In genomic region chr16:30603945-30604315, GRCh38 we compare ENCODE assay signal across 24 cellular contexts. TPM values are rescaled to one million over a fixed set of nuclear protein-coding genes. Genes with fewer than 3 reads are reported as not detected.
DNase-seq lines count a peak whose midpoint lies in the region; ATAC-seq and TF ChIP-seq lines count a peak whose summit lies in the region.
"Had no signal": no experiment of that assay in that cellular context is flagged by ENCODE, and none has a peak within 500 bp of the region (broad histone marks: within the 10 kb centered on the region; RNA-seq: fewer than 3 reads in every experiment).

No MANE protein-coding gene starts in this region.

- H3K9me2 ChIP-seq in GM23248 (ENCODE audit: insufficient read depth), result no peaks in the 10 kb centered on the region

- H3K4me3 ChIP-seq in GM23248 (no peak overlapping the region), liver (ENCODE audit: low read depth in 1 of 3, low read length in 3 of 3) (no peak overlapping the region)
- H3K4me3 ChIP-seq: cardiac muscle cell, left lung, spleen, tibial artery had no signal

- H3K27me3 ChIP-seq in GM23248 (replicated peaks; ENCODE audit: insufficient read depth), result no peaks in the 10 kb centered on the region
- H3K27me3 ChIP-seq in liver (ENCODE audit: control insufficient read depth in 4 of 4, insufficient read depth in 4 of 4, low read length in 3 of 4), result no peaks in the 10 kb centered on the region
- H3K27me3 ChIP-seq: cardiac muscle cell, left lung, spleen, tibial artery had no signal

- peaks cover 74% of the 10 kb centered on the region for H3K4me1 Mint-ChIP-seq in dendritic cell treated with granulocyte-macrophage colony-stimulating factor and Interleukin-4, amounts not matched to agents 40 ng/mL and 50 ng/mL, for 4 days (ENCODE audit: low read depth)
- H3K4me1 Mint-ChIP-seq in activated CD4-positive, alpha-beta T cell treated with anti-CD3 and anti-CD28 coated beads, Interleukin-2, amount 10 ng/mL, durations not matched to agents 24 days and 14 days, result peaks cover 10% of the 10 kb centered on the region

- H3K79me2 ChIP-seq in GM23248 (ENCODE audit: insufficient read depth), result peaks cover 14% of the 10 kb centered on the region

- no peak for TF ChIP-seq CTCF in liver (IDR thresholded peaks at IDR 0.05; ENCODE audit: low read depth, low read length, missing input control)

- peak in 1 of 2 donors; percentile 8 for TF ChIP-seq RAD21 in liver (IDR thresholded peaks at IDR 0.05)

- no peaks in the 10 kb centered on the region for H3K9me3 ChIP-seq in GM23248 (ENCODE audit: low read depth)
- H3K9me3 ChIP-seq in liver (ENCODE audit: control insufficient read depth in 4 of 4, low read length in 3 of 4), result no peaks in the 10 kb centered on the region
- H3K9me3 ChIP-seq: left lung, spleen, tibial artery had no signal

- no peak overlapping the region for H2AFZ ChIP-seq in GM23248

- H3K4me1 ChIP-seq in GM23248 (ENCODE audit: insufficient read depth) (peaks cover 17% of the 10 kb centered on the region), liver (ENCODE audit: control insufficient read depth in 4 of 4, insufficient read depth in 4 of 4, low read length in 3 of 4) (peaks cover 13 to 47% (median 34%) of the 10 kb centered on the region in 4 donors)

- no peaks in the 10 kb centered on the region for H3K9me3 Mint-ChIP-seq in dendritic cell treated with granulocyte-macrophage colony-stimulating factor and Interleukin-4, amounts not matched to agents 40 ng/mL and 50 ng/mL, for 4 days
- H3K9me3 Mint-ChIP-seq in activated CD4-positive, alpha-beta T cell treated with anti-CD3 and anti-CD28 coated beads, Interleukin-2, amount 10 ng/mL, durations not matched to agents 24 days and 14 days, result no peaks in the 10 kb centered on the region
- H3K9me3 Mint-ChIP-seq: activated CD4-positive, alpha-beta T cell treated with anti-CD3 and anti-CD28 coated beads, Interleukin-2, amount 10 ng/mL, durations not matched to agents 7 days and 5 days; activated T-cell treated with anti-CD3 and anti-CD28 coated beads, Interleukin-2, amount 50 U/mL, for 72 hours; natural killer cell had no signal

- H4K20me1 ChIP-seq in GM23248 (ENCODE audit: insufficient read depth), result no peaks in the 10 kb centered on the region

- no peaks in the 10 kb centered on the region for H3K27me3 Mint-ChIP-seq in dendritic cell treated with granulocyte-macrophage colony-stimulating factor and Interleukin-4, amounts not matched to agents 40 ng/mL and 50 ng/mL, for 4 days
- no peaks in the 10 kb centered on the region for H3K27me3 Mint-ChIP-seq in activated CD4-positive, alpha-beta T cell treated with anti-CD3 and anti-CD28 coated beads, Interleukin-2, amount 10 ng/mL, durations not matched to agents 24 days and 14 days
- H3K27me3 Mint-ChIP-seq: activated CD4-positive, alpha-beta T cell treated with anti-CD3 and anti-CD28 coated beads, Interleukin-2, amount 10 ng/mL, durations not matched to agents 7 days and 5 days had no signal

- H3K4me2 ChIP-seq in GM23248 (ENCODE audit: unreplicated experiment), result no peak overlapping the region
- H3K4me2 ChIP-seq: KMS-11 had no signal

- peak overlapping the region; percentile 17 for H3K4me3 Mint-ChIP-seq in dendritic cell treated with granulocyte-macrophage colony-stimulating factor and Interleukin-4, amounts not matched to agents 40 ng/mL and 50 ng/mL, for 4 days
- H3K4me3 Mint-ChIP-seq in activated CD4-positive, alpha-beta T cell treated with anti-CD3 and anti-CD28 coated beads, Interleukin-2, amount 10 ng/mL, durations not matched to agents 24 days and 14 days, result no peak overlapping the region
- H3K4me3 Mint-ChIP-seq: activated CD4-positive, alpha-beta T cell treated with anti-CD3 and anti-CD28 coated beads, Interleukin-2, amount 10 ng/mL, durations not matched to agents 7 days and 5 days; activated T-cell treated with anti-CD3 and anti-CD28 coated beads, Interleukin-2, amount 50 U/mL, for 72 hours; natural killer cell had no signal

- ATAC-seq in GM19023 (IDR thresholded peaks at IDR 0.05; ENCODE audit: unreplicated experiment), result no peak
- ATAC-seq: activated T-cell treated with anti-CD3 and anti-CD28 coated beads, Interleukin-2, amount 50 U/mL, for 72 hours; left lung; natural killer cell; stimulated activated naive CD8-positive, alpha-beta T cell treated with anti-CD3 and anti-CD28 coated beads, Interleukin-15, Interleukin-2, amounts not matched to agents 100 U/mL and 50 U/mL, for 24 hours had no signal

- peaks cover 60% of the 10 kb centered on the region for H3K36me3 Mint-ChIP-seq in dendritic cell treated with granulocyte-macrophage colony-stimulating factor and Interleukin-4, amounts not matched to agents 40 ng/mL and 50 ng/mL, for 4 days (ENCODE audit: low read depth)
- H3K36me3 Mint-ChIP-seq in activated CD4-positive, alpha-beta T cell treated with anti-CD3 and anti-CD28 coated beads, Interleukin-2, amount 10 ng/mL, durations not matched to agents 24 days and 14 days (ENCODE audit: low read depth), result peaks cover 51% of the 10 kb centered on the region
- H3K36me3 Mint-ChIP-seq: natural killer cell had no signal

- peak; percentile 71 for DNase-seq in GM23248
- DNase-seq in ureter (ENCODE audit: low spot score), result no peak
- DNase-seq in activated CD4-positive, alpha-beta T cell treated with anti-CD3 and anti-CD28 coated beads, Interleukin-2, amount 10 ng/mL, durations not matched to agents 24 days and 14 days, result no peak
- DNase-seq: activated CD4-positive, alpha-beta T cell treated with anti-CD3 and anti-CD28 coated beads, Interleukin-2, amount 10 ng/mL, durations not matched to agents 7 days and 5 days; activated naive CD4-positive, alpha-beta T cell treated with Interleukin-2 at 50 U/mL for 16 hours; activated T-cell treated with anti-CD3 and anti-CD28 coated beads, Interleukin-2, amount 50 U/mL, for 72 hours; dermis blood vessel endothelial cell; H7; left lung; midbrain; natural killer cell; NCI-H1436; OCI-M1; stimulated activated CD4-positive, alpha-beta T cell treated with anti-CD3 and anti-CD28 coated beads, Interleukin-4, amount 100 ng/mL, for 4 hours; stimulated activated naive CD8-positive, alpha-beta T cell treated with anti-CD3 and anti-CD28 coated beads, Interleukin-15, Interleukin-2, amounts not matched to agents 100 U/mL and 50 U/mL, for 24 hours; T-helper 9 cell; tibial artery; WERI-Rb-1 had no signal

- H3F3A ChIP-seq in GM23248 (ENCODE audit: insufficient read depth), result peaks cover 23% of the 10 kb centered on the region

- H3K27ac Mint-ChIP-seq in dendritic cell treated with granulocyte-macrophage colony-stimulating factor and Interleukin-4, amounts not matched to agents 40 ng/mL and 50 ng/mL, for 4 days, result peak overlapping the region; percentile 83
- H3K27ac Mint-ChIP-seq in activated CD4-positive, alpha-beta T cell treated with anti-CD3 and anti-CD28 coated beads, Interleukin-2, amount 10 ng/mL, durations not matched to agents 24 days and 14 days, result no peak overlapping the region
- H3K27ac Mint-ChIP-seq: activated CD4-positive, alpha-beta T cell treated with anti-CD3 and anti-CD28 coated beads, Interleukin-2, amount 10 ng/mL, durations not matched to agents 7 days and 5 days; natural killer cell had no signal

- in situ Hi-C loops in GM23248 (cut with MboI), result loop anchor here (25.0 kb wide), 1 partner anchor 467 kb away; no protein-coding TSS in a partner anchor

- intact Hi-C loops in dendritic cell treated with granulocyte-macrophage colony-stimulating factor and Interleukin-4, amounts not matched to agents 40 ng/mL and 50 ng/mL, for 4 days (cut with micrococcal nuclease), result loop anchor here (10.0 kb wide), 1 partner anchor 159 kb away; the partner anchor contains the start of gene SEPHS2
- intact Hi-C loops in activated CD4-positive, alpha-beta T cell treated with anti-CD3 and anti-CD28 coated beads, Interleukin-2, amount 10 ng/mL, durations not matched to agents 24 days and 14 days (cut with micrococcal nuclease), result no loop called here

- H3K36me3 ChIP-seq in GM23248 (ENCODE audit: low read depth) (0 out of 2 replicates have a peak, but pooled peaks cover 10% of the 10 kb centered on the region), liver (ENCODE audit: control insufficient read depth in 4 of 4, insufficient read depth in 3 of 4, low read depth in 1 of 4, low read length in 3 of 4) (peaks cover 2 to 8% (median 3%) of the 10 kb centered on the region in 4 donors)

- H3K9ac ChIP-seq in GM23248 (peak overlapping the region; percentile 27), liver (ENCODE audit: low read depth in 1 of 2, low read length in 2 of 2) (peak overlapping the region; percentile 20 to 68)
- H3K9ac ChIP-seq: KMS-11 had no signal

- H3K27ac ChIP-seq in GM23248 (peak overlapping the region; percentile 61), liver (ENCODE audit: low read depth in 1 of 2, low read length in 2 of 2) (peak overlapping the region; percentile 86 to 94)
- H3K27ac ChIP-seq: cardiac muscle cell, KMS-11, tibial artery, WERI-Rb-1 had no signal

- 42 to 45% methylated on average over 7 of the region's 7 CpGs for WGBS in GM23248 (ENCODE audit: low coverage in 1 of 2, low lambda C conversion rate in 2 of 2, missing lambda C conversion rate in 2 of 2), 2 experiments
- 38% methylated on average over 7 of the region's 7 CpGs for WGBS in liver

RNA-seq across cellular contexts. Expression of gene ZNF689, which starts 6.3 kb away (rescaled TPM):
- total RNA-seq in GM23248 (2014; rRNA removed; shearing (Covaris generic)), result 5.7 TPM in 2 replicates
- polyA plus RNA-seq in GM23248 (2016; fragmentation: Nextera tagmentation; extraction: Ambion mirVana), result 4.8 and 5.1 TPM in 2 replicates
- 1 to 10 TPM; 4.6 to 5.8 TPM for total RNA-seq in liver
- polyA plus RNA-seq in liver, result 1 to 10 TPM; 2.6 to 4.0 TPM
- 10.2 TPM for total RNA-seq in ureter
- total RNA-seq in activated CD4-positive, alpha-beta T cell treated with anti-CD3 and anti-CD28 coated beads, Interleukin-2, amount 10 ng/mL, durations not matched to agents 24 days and 14 days, result 14.0 and 14.6 TPM in 2 replicates

RNA-seq across cellular contexts. Expression of gene ZNF785, which starts 18.4 kb away (rescaled TPM):
- total RNA-seq in GM23248 (2014; rRNA removed; shearing (Covaris generic)), result 9.0 TPM in 2 replicates
- polyA plus RNA-seq in GM23248 (2016; fragmentation: Nextera tagmentation; extraction: Ambion mirVana), result 5.4 and 6.9 TPM in 2 replicates
- 1 to 10 TPM; 4.5 to 5.9 TPM for total RNA-seq in liver
- polyA plus RNA-seq in liver, result 1 to 10 TPM; 1.8 to 2.0 TPM
- 25.2 TPM for total RNA-seq in ureter
- 17.1 and 17.8 TPM in 2 replicates for total RNA-seq in activated CD4-positive, alpha-beta T cell treated with anti-CD3 and anti-CD28 coated beads, Interleukin-2, amount 10 ng/mL, durations not matched to agents 24 days and 14 days

RNA-seq across cellular contexts. Expression of gene ZNF688, which starts 32.4 kb away (rescaled TPM):
- 10.4 and 33.0 TPM in 2 replicates for total RNA-seq in GM23248 (2014; rRNA removed; shearing (Covaris generic))
- polyA plus RNA-seq in GM23248 (2016; fragmentation: Nextera tagmentation; extraction: Ambion mirVana) (13.6 and 14.7 TPM in 2 replicates), liver (1 to 10 TPM; 5.8 to 8.9 TPM)
- total RNA-seq in liver (1 to 10 TPM; 3.4 to 3.7 TPM), ureter (10.8 TPM)
- 6.6 and 8.0 TPM in 2 replicates for total RNA-seq in activated CD4-positive, alpha-beta T cell treated with anti-CD3 and anti-CD28 coated beads, Interleukin-2, amount 10 ng/mL, durations not matched to agents 24 days and 14 days

RNA-seq across cellular contexts. Expression of gene ZNF764, which starts 45.8 kb away (rescaled TPM):
- total RNA-seq in GM23248 (2014; rRNA removed; shearing (Covaris generic)), result 3.0 and 8.8 TPM in 2 replicates
- 3.0 TPM in 2 replicates for polyA plus RNA-seq in GM23248 (2016; fragmentation: Nextera tagmentation; extraction: Ambion mirVana)
- total RNA-seq in liver, result 1 to 10 TPM; 5.0 to 6.8 TPM
- polyA plus RNA-seq in liver, result 1 to 10 TPM; 1.6 to 3.4 TPM
- 6.9 TPM for total RNA-seq in ureter
- total RNA-seq in activated CD4-positive, alpha-beta T cell treated with anti-CD3 and anti-CD28 coated beads, Interleukin-2, amount 10 ng/mL, durations not matched to agents 24 days and 14 days, result 13.9 and 14.9 TPM in 2 replicates

RNA-seq across cellular contexts. Expression of gene PRR14, which starts 46.8 kb away (rescaled TPM):
- total RNA-seq in GM23248 (2014; rRNA removed; shearing (Covaris generic)), result 5.6 and 7.2 TPM in 2 replicates
- 15.2 and 18.0 TPM in 2 replicates for polyA plus RNA-seq in GM23248 (2016; fragmentation: Nextera tagmentation; extraction: Ambion mirVana)
- total RNA-seq in liver, result 1 to 10 TPM; 7.5 to 9.1 TPM
- 10 to 100 TPM in 1 of 2 donors, 1 to 10 TPM in 1; 8.6 to 13.5 TPM for polyA plus RNA-seq in liver
- 37.8 TPM for total RNA-seq in ureter
- total RNA-seq in activated CD4-positive, alpha-beta T cell treated with anti-CD3 and anti-CD28 coated beads, Interleukin-2, amount 10 ng/mL, durations not matched to agents 24 days and 14 days, result 82.2 and 86.7 TPM in 2 replicates
